In the genomic region with DNA sequence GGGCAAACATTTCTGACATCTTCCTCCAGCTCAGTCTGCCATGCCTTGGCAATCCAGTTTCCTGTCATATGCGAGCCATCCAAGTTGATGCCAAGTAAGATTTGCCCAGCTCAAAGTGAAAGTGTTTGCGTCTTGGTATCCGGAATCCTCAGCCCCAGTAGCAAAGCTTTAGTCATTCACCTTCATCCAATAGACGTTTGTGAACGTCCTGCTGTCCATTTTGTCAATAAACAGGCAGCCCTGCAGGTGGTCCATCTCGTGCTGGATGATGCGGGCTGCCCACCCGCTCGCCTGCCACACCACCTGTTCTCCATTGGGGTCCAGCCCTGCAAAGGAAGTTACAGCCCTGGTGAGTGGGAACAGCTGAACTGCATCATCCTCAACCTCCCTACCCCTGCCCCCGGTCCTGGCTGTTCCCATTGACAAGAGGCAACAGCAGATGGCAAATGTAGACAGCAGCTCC, we compare ENCODE assay signal across 8 cellular contexts. TPM values are rescaled to one million over a fixed set of nuclear protein-coding genes. Genes with fewer than 3 reads are reported as not detected.
DNase-seq lines count a peak whose midpoint lies in the region; ATAC-seq lines count a peak whose summit lies in the region.

No MANE protein-coding gene starts in this region.

- no peaks in the 10 kb centered on the region for H3K27me3 ChIP-seq in SJSA1 (replicated peaks)

- H3K4me1 ChIP-seq in SJSA1 (replicated peaks): peaks cover 26% of the 10 kb centered on the region

- peak overlapping the region; percentile 94 for H3K4me3 ChIP-seq in SJSA1

- peak; percentile 42 for DNase-seq in NCI-H2227 (lab: John Stamatoyannopoulos, UW; ENCODE audit: unreplicated experiment)
- no peak for DNase-seq in NCI-H2227 treated with DMSO at 0.1 percent for 48 hours (lab: John Stamatoyannopoulos, UW)
- DNase-seq in SJSA1 (ENCODE audit: low read depth in 1 of 2, low spot score in 2 of 2): peak in 1 of 2 experiments; percentile 29
- DNase-seq in epithelial cell of prostate (ENCODE audit: low read depth, low spot score): no peak
- peak; percentile 52 for DNase-seq in sciatic nerve (ENCODE audit: low spot score)
- no peak for DNase-seq in LoVo (ENCODE audit: low spot score)
- DNase-seq in cerebellum (ENCODE audit: low spot score): no peak

- ATAC-seq in sciatic nerve (no peak), GM21737 (IDR thresholded peaks at IDR 0.05; ENCODE audit: unreplicated experiment) (no peak)

- intact Hi-C loops in sciatic nerve (cut with DNase I): no loop called here

- H3K36me3 ChIP-seq in SJSA1: peaks cover 84% of the 10 kb centered on the region

- no peak overlapping the region for H3K27ac ChIP-seq in SJSA1
- H3K27ac ChIP-seq in epithelial cell of prostate: peak overlapping the region; percentile 85

- 0 out of 2 replicates have a peak, but pooled peaks cover 3% of the 10 kb centered on the region for H3K9me3 ChIP-seq in SJSA1 (replicated peaks)

RNA-seq across cellular contexts. Expression of a gene that starts 1.5 kb away (rescaled TPM):
- 17.8 and 33.0 TPM in 2 replicates for total RNA-seq in SJSA1 (2014; rRNA removed; shearing (Covaris generic))
- total RNA-seq in sciatic nerve (6.0 TPM), cerebellum (7.7 TPM)

RNA-seq across cellular contexts. Expression of a gene that starts 10.5 kb away (rescaled TPM):
- total RNA-seq in SJSA1 (2014; rRNA removed; shearing (Covaris generic)): 33.5 and 34.9 TPM in 2 replicates
- total RNA-seq in sciatic nerve: 36.4 TPM
- total RNA-seq in cerebellum: 41.4 TPM

RNA-seq across cellular contexts. Expression of a gene that starts 10.7 kb away (rescaled TPM):
- total RNA-seq in SJSA1 (2014; rRNA removed; shearing (Covaris generic)): 26.8 and 31.0 TPM in 2 replicates
- total RNA-seq in sciatic nerve: 10.5 TPM
- 10.4 TPM for total RNA-seq in cerebellum

RNA-seq across cellular contexts. Expression of a gene that starts 17.7 kb away (rescaled TPM):
- 27.9 and 42.3 TPM in 2 replicates for total RNA-seq in SJSA1 (2014; rRNA removed; shearing (Covaris generic))
- total RNA-seq in sciatic nerve: 24.8 TPM
- total RNA-seq in cerebellum: 25.4 TPM

RNA-seq across cellular contexts. Expression of a gene that starts 22.7 kb away (rescaled TPM):
- 0.21 TPM in 1 of 2 replicates, not detected in the other for total RNA-seq in SJSA1 (2014; rRNA removed; shearing (Covaris generic))
- not detected for total RNA-seq in sciatic nerve
- not detected for total RNA-seq in cerebellum

Comparison
In these comparisons a context has a peak if more than half of its experiments do, and no peak if none do; other contexts are left out.
1. DNase-seq: peak in NCI-H2227 (single experiment) and sciatic nerve (single experiment); none in NCI-H2227 treated with DMSO at 0.1 percent for 48 hours (single experiment), epithelial cell of prostate (single experiment), LoVo (single experiment) and cerebellum (single experiment).